In the genomic region with DNA sequence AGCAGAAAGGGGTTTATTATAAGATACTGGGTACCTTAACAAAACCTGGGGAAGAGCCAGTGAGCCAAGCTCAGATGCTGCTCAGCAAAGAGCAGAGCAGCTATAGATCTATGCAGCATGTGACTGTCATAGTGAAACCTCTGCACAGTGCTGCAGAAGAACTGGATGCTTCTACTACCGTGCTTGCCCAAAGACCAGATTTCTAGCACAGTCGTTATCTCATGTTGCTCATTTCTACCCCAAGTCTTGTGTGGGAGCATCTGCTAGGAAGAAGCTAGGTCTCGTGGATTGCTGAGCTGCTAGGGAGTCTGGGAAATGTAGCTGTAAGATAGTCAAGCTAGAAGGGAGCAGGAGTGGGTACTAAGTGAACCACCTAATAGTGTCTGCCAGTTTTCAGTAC, we compare ENCODE assay signal across 18 cellular contexts. TPM values are rescaled to one million over a fixed set of nuclear protein-coding genes. Genes with fewer than 3 reads are reported as not detected.
DNase-seq lines count a peak whose midpoint lies in the region; ATAC-seq and TF ChIP-seq lines count a peak whose summit lies in the region.
"Had no signal": no experiment of that assay in that cellular context is flagged by ENCODE, and none has a peak within 500 bp of the region (broad histone marks: within the 10 kb centered on the region; RNA-seq: fewer than 3 reads in every experiment).

No MANE protein-coding gene starts in this region.

- H3K4me3 ChIP-seq in colonic mucosa: no peak overlapping the region
- H3K4me3 ChIP-seq: ascending aorta, psoas muscle, spleen had no signal

- peaks cover 34% of the 10 kb centered on the region for H3K4me1 Mint-ChIP-seq in activated T-cell treated with anti-CD3 and anti-CD28 coated beads, Interleukin-2, amount 50 U/mL, for 4 hours (ENCODE audit: low read depth)
- peaks cover 55% of the 10 kb centered on the region for H3K4me1 Mint-ChIP-seq in stimulated activated naive CD8-positive, alpha-beta T cell treated with anti-CD3 and anti-CD28 coated beads, Interleukin-15, Interleukin-2, amounts not matched to agents 100 ng/mL and 50 ng/mL, for 24 hours (ENCODE audit: low read depth)
- H3K4me1 Mint-ChIP-seq: nephron progenitor cell had no signal

- H3K9ac ChIP-seq in colonic mucosa (ENCODE audit: low read depth in 2 of 2, low read length in 2 of 2): no peak overlapping the region

- peaks cover 6% of the 10 kb centered on the region for H3K36me3 ChIP-seq in colonic mucosa

- TF ChIP-seq CTCF in colonic mucosa (IDR thresholded peaks at IDR 0.05): no peak

- H3K27ac ChIP-seq in cingulate gyrus (ENCODE audit: low read depth, low read length) (peak overlapping the region; percentile 49), colonic mucosa (no peak overlapping the region)
- H3K27ac ChIP-seq: ascending aorta, psoas muscle, spleen had no signal

- intact Hi-C loops in colonic mucosa (cut with DNase I): no loop called here

- H3K27ac Mint-ChIP-seq in stimulated activated naive CD8-positive, alpha-beta T cell treated with anti-CD3 and anti-CD28 coated beads, Interleukin-15, Interleukin-2, amounts not matched to agents 100 ng/mL and 50 ng/mL, for 24 hours: peak overlapping the region; percentile 82
- H3K27ac Mint-ChIP-seq: nephron progenitor cell had no signal

- peak overlapping the region; percentile 5 for H3K4me3 Mint-ChIP-seq in activated T-cell treated with anti-CD3 and anti-CD28 coated beads, Interleukin-2, amount 50 U/mL, for 4 hours
- no peak overlapping the region for H3K4me3 Mint-ChIP-seq in stimulated activated naive CD8-positive, alpha-beta T cell treated with anti-CD3 and anti-CD28 coated beads, Interleukin-15, Interleukin-2, amounts not matched to agents 100 ng/mL and 50 ng/mL, for 24 hours
- H3K4me3 Mint-ChIP-seq: nephron progenitor cell had no signal

- peak; percentile 3 for DNase-seq in activated naive CD4-positive, alpha-beta T cell treated with Interleukin-2 at 50 U/mL for 16 hours
- no peak for DNase-seq in activated naive CD4-positive, alpha-beta T cell treated with anti-CD3 and anti-CD28 coated beads, Interleukin-2, amount 50 U/mL, for 16 hours
- DNase-seq in activated T-cell treated with anti-CD3 and anti-CD28 coated beads, Interleukin-2, amount 50 U/mL, for 4 hours: no peak
- DNase-seq in colonic mucosa: no peak
- DNase-seq: COR-L47, cortex of kidney, foreskin melanocyte, Kasumi-1, NCI-H2171, nephron progenitor cell, psoas muscle, spleen, substantia nigra had no signal

- no peaks in the 10 kb centered on the region for H3K27me3 ChIP-seq in colonic mucosa
- H3K27me3 ChIP-seq: ascending aorta, spleen had no signal

- peak; percentile 71 to 74 for ATAC-seq in activated T-cell treated with anti-CD3 and anti-CD28 coated beads, Interleukin-2, amount 50 U/mL, for 4 hours
- ATAC-seq in GM21381 (IDR thresholded peaks at IDR 0.05; ENCODE audit: unreplicated experiment) (no peak), GM21390 (IDR thresholded peaks at IDR 0.05; ENCODE audit: unreplicated experiment) (no peak)
- ATAC-seq: psoas muscle had no signal

- peaks cover 30% of the 10 kb centered on the region for H3K36me3 Mint-ChIP-seq in activated T-cell treated with anti-CD3 and anti-CD28 coated beads, Interleukin-2, amount 50 U/mL, for 4 hours (ENCODE audit: insufficient read depth)
- H3K36me3 Mint-ChIP-seq in stimulated activated naive CD8-positive, alpha-beta T cell treated with anti-CD3 and anti-CD28 coated beads, Interleukin-15, Interleukin-2, amounts not matched to agents 100 ng/mL and 50 ng/mL, for 24 hours (ENCODE audit: low read depth): peaks cover 51% of the 10 kb centered on the region

- H3K27me3 Mint-ChIP-seq in activated T-cell treated with anti-CD3 and anti-CD28 coated beads, Interleukin-2, amount 50 U/mL, for 4 hours (ENCODE audit: low read depth): no peaks in the 10 kb centered on the region
- H3K27me3 Mint-ChIP-seq in stimulated activated naive CD8-positive, alpha-beta T cell treated with anti-CD3 and anti-CD28 coated beads, Interleukin-15, Interleukin-2, amounts not matched to agents 100 ng/mL and 50 ng/mL, for 24 hours: no peaks in the 10 kb centered on the region

- H3K9me3 Mint-ChIP-seq in activated T-cell treated with anti-CD3 and anti-CD28 coated beads, Interleukin-2, amount 50 U/mL, for 4 hours: no peaks in the 10 kb centered on the region
- H3K9me3 Mint-ChIP-seq in stimulated activated naive CD8-positive, alpha-beta T cell treated with anti-CD3 and anti-CD28 coated beads, Interleukin-15, Interleukin-2, amounts not matched to agents 100 ng/mL and 50 ng/mL, for 24 hours: no peaks in the 10 kb centered on the region
- H3K9me3 Mint-ChIP-seq: nephron progenitor cell had no signal

- no peaks in the 10 kb centered on the region for H3K9me3 ChIP-seq in colonic mucosa
- H3K9me3 ChIP-seq: ascending aorta, psoas muscle, spleen had no signal

- no peaks in the 10 kb centered on the region for H3K4me1 ChIP-seq in colonic mucosa
- H3K4me1 ChIP-seq: ascending aorta, psoas muscle, spleen had no signal

RNA-seq across cellular contexts. Expression of a gene that starts 31.7 kb away (rescaled TPM):
- total RNA-seq in activated T-cell treated with anti-CD3 and anti-CD28 coated beads, Interleukin-2, amount 50 U/mL, for 4 hours: 1 to 10 TPM in 1 of 3 donors, under 1 TPM in 2; 0.46 to 3.0 (median 0.90) TPM
- total RNA-seq in colonic mucosa: not detected
- total RNA-seq: ascending aorta, psoas muscle had no signal

RNA-seq across cellular contexts. Expression of a gene that starts 34.1 kb away (rescaled TPM):
- 100 to 1,000 TPM; 117 to 148 (median 124) TPM for total RNA-seq in activated T-cell treated with anti-CD3 and anti-CD28 coated beads, Interleukin-2, amount 50 U/mL, for 4 hours
- total RNA-seq in colonic mucosa: 10 to 100 TPM; 37.6 to 72.5 TPM

RNA-seq across cellular contexts. Expression of a gene that starts 59.7 kb away (rescaled TPM):
- total RNA-seq in activated T-cell treated with anti-CD3 and anti-CD28 coated beads, Interleukin-2, amount 50 U/mL, for 4 hours: under 1 TPM in 1 of 3 donors, not detected in 2; 0.60 TPM
- total RNA-seq in colonic mucosa: not detected
- total RNA-seq: ascending aorta, psoas muscle, spleen had no signal

Comparison
In these comparisons a context has a peak if more than half of its experiments do, and no peak if none do; other contexts are left out.
1. ATAC-seq: peak in activated T-cell treated with anti-CD3 and anti-CD28 coated beads, Interleukin-2, amount 50 U/mL, for 4 hours (2 of 2); none in GM21381 (single experiment) and GM21390 (single experiment).